1 cellular context compared by ENCODE assay signal in genomic region chr2:233854241-233854981, GRCh38.
A peak's percentile ranks its signal among the peaks of the same experiment; 100 is the strongest.
TF ChIP-seq lines count a peak whose summit lies in the region.

TSS of gene HJURP (minus strand) at chr2:233854535. CDS start at chr2:233854500, 35 bp downstream.

TF ChIP-seq in K562, 482 proteins besides CTCF, POLR2A, EP300 and RAD21 (continued from another document and continues in another):
- TF ChIP-seq ZBTB33 (CRISPR knock-in tag; IDR thresholded peaks at IDR 0.05) (no peak), FIP1L1 (IDR thresholded peaks at IDR 0.05; ENCODE audit: low read depth, low read length, poor library complexity, severe bottlenecking) (peak; percentile 63), ZC3H11A (IDR thresholded peaks at IDR 0.05; ENCODE audit: low read depth, low read length) (no peak), STAT6 (CRISPR knock-in tag; IDR thresholded peaks at IDR 0.05) (no peak), BRF2 (IDR thresholded peaks at IDR 0.05; ENCODE audit: borderline replicate concordance, insufficient read depth, insufficient read length) (no peak), FOXA3 (CRISPR knock-in tag; conservative IDR thresholded peaks at IDR 0.05 in 1 of 2, IDR thresholded peaks at IDR 0.05 in 1 of 2) (no peak), UBTF (IDR thresholded peaks at IDR 0.05; ENCODE audit: borderline replicate concordance in 1 of 2, low read depth in 2 of 2, low read length in 2 of 2) (peak; percentile 19 to 26; a peak in 1 of 4 replicates), KDM5B (IDR thresholded peaks at IDR 0.05; ENCODE audit: insufficient replicate concordance, low read depth, low read length) (peak; percentile 52), ESRRA (IDR thresholded peaks at IDR 0.05; ENCODE audit: borderline replicate concordance, low read depth) (no peak), MCM2 (IDR thresholded peaks at IDR 0.05; ENCODE audit: low read depth) (no peak), CBX3 (IDR thresholded peaks at IDR 0.05; ENCODE audit: borderline replicate concordance in 1 of 2, low read length in 2 of 2) (no peak), FOXO4 (CRISPR knock-in tag; IDR thresholded peaks at IDR 0.05) (no peak), RBM34 (IDR thresholded peaks at IDR 0.05; ENCODE audit: borderline replicate concordance, insufficient read depth, low read length) (no peak), RNF2 (IDR thresholded peaks at IDR 0.05) (peak; percentile 75; the same call in 1 of the 2 replicates), TGIF2 (CRISPR knock-in tag; IDR thresholded peaks at IDR 0.05) (no peak), CREB3L1 (IDR thresholded peaks at IDR 0.05; ENCODE audit: borderline replicate concordance, low read depth) (peak; percentile 61; the same call in 1 of the 2 replicates), SIN3A (IDR thresholded peaks at IDR 0.05; ENCODE audit: borderline replicate concordance in 2 of 2, control insufficient read depth in 1 of 2, low read depth in 2 of 2, low read length in 2 of 2) (peak; percentile 62 to 79; a peak in 1 of 4 replicates), LEF1 (IDR thresholded peaks at IDR 0.05) (no peak), POLR2H (tag; IDR thresholded peaks at IDR 0.05; ENCODE audit: low read depth) (peak; percentile 81), HDAC2 (IDR thresholded peaks at IDR 0.05) (peak; percentile 49; the same call in 1 of the 2 replicates), YY1 (IDR thresholded peaks at IDR 0.05; ENCODE audit: borderline replicate concordance in 1 of 3, control insufficient read depth in 1 of 3, extremely low read depth in 1 of 3, insufficient read depth in 3 of 3, insufficient read length in 1 of 3, insufficient replicate concordance in 2 of 3, low read depth in 1 of 3, low read length in 2 of 3) (peak in 1 of 3 experiments; percentile 54), NCOA6 (IDR thresholded peaks at IDR 0.05) (no peak), MEF2A (IDR thresholded peaks at IDR 0.05; ENCODE audit: control insufficient read depth, low read depth, low read length) (no peak), EHMT2 (IDR thresholded peaks at IDR 0.05) (no peak), YBX1 (IDR thresholded peaks at IDR 0.05) (no peak), SFPQ (IDR thresholded peaks at IDR 0.05; ENCODE audit: low read depth, low read length) (no peak), TFE3 (CRISPR knock-in tag; IDR thresholded peaks at IDR 0.05) (no peak), ZNF224 (CRISPR knock-in tag; IDR thresholded peaks at IDR 0.05) (no peak), SNRNP70 (optimal IDR thresholded peaks at IDR 0.05; ENCODE audit: low read depth, low read length) (no peak), STAG1 (CRISPR knock-in tag; IDR thresholded peaks at IDR 0.05; ENCODE audit: borderline replicate concordance) (0 out of 2 replicates have a peak, but pooled peaks have one; percentile 7), PRDM10 (IDR thresholded peaks at IDR 0.05; ENCODE audit: partially characterized antibody) (no peak), RBFOX2 (IDR thresholded peaks at IDR 0.05; ENCODE audit: low read depth, low read length) (peak; percentile 100), FOXP4 (CRISPR knock-in tag; IDR thresholded peaks at IDR 0.05; ENCODE audit: borderline replicate concordance) (no peak), HCFC1 (IDR thresholded peaks at IDR 0.05; ENCODE audit: low read depth, low read length) (peak; percentile 23; the same call in 1 of the 2 replicates), CXXC5 (CRISPR knock-in tag; IDR thresholded peaks at IDR 0.05) (peak; percentile 93), ZNF695 (CRISPR knock-in tag; IDR thresholded peaks at IDR 0.05) (no peak)
